In the genomic region with DNA sequence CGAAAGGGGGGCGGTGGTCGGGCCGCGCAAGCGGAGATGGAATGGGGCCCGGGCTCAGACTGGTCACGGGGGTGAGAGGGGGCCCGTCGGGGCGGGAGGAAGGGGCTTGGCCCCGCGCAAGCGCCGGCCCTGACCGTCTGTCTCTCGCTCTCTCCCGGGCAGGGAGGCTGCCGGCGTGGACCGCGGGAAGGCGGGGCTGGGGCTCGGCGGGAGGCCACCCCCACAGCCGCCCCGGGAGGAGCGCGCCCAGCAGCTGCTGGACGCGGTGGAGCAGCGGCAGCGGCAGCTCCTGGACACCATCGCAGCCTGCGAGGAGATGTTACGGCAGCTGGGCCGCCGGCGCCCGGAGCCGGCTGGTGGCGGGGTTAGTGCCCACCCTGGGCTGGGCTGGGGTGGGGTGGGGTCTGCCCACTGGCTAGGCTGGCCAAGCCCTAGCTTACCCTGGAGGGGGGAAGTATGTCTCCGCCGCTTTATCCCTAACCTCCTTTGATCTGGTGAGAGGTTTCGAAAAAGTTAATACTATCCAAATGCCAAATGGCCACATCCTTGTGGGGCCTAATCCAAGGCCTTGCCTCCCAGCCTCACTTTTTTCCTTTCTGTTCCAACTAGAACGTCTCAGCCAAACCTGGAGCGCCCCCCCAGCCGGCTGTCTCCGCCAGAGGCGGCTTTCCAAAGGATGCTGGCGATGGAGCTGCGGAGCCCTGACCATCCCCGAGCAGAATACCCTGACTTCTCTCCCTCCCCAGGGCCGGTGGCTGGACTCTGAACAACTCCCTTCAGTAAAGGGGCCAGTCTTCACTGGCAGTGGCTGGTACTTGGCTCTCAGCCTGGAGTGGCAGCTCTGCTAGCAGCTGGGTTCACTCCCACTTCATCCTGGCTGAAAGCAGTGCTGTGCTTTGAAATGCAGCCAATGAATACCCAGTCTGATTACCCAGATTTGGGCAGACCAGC, we compare ENCODE assay signal across 8 cellular contexts. TPM values are rescaled to one million over a fixed set of nuclear protein-coding genes. Genes with fewer than 3 reads are reported as not detected.
DNase-seq lines count a peak whose midpoint lies in the region; ATAC-seq and TF ChIP-seq lines count a peak whose summit lies in the region.

No MANE protein-coding gene starts in this region.

- H3K36me3 ChIP-seq in endodermal cell (ENCODE audit: control insufficient read depth, insufficient read depth, low read length) (peaks cover 46% of the 10 kb centered on the region), stomach smooth muscle (ENCODE audit: control insufficient read depth in 2 of 2, insufficient read depth in 2 of 2, low read length in 2 of 2) (peaks cover 23 to 26% of the 10 kb centered on the region in 2 donors)

- H3K4me3 ChIP-seq in AG09309 (ENCODE audit: control insufficient read depth, low read depth, low read length) (peak overlapping the region; percentile 78), GM12875 (ENCODE audit: low read depth, low read length) (peak overlapping the region; percentile 84), WI38 (ENCODE audit: low read depth, low read length) (peak overlapping the region; percentile 85), endodermal cell (ENCODE audit: low read length) (peak overlapping the region; percentile 85), stomach smooth muscle (ENCODE audit: low read length in 2 of 2) (peak overlapping the region; percentile 77 to 94)

- H3K9me3 ChIP-seq in endodermal cell (ENCODE audit: control insufficient read depth, low read length), result no peaks in the 10 kb centered on the region
- no peaks in the 10 kb centered on the region for H3K9me3 ChIP-seq in stomach smooth muscle (ENCODE audit: control insufficient read depth in 2 of 2, low read length in 2 of 2)

- no peak for TF ChIP-seq CTCF in AG09309 (IDR thresholded peaks at IDR 0.05; ENCODE audit: control insufficient read depth, insufficient read depth, low read depth, low read length, missing control alignments)
- no peak for TF ChIP-seq CTCF in GM12875 (IDR thresholded peaks at IDR 0.05; ENCODE audit: borderline replicate concordance, insufficient read depth, low read depth, low read length)
- TF ChIP-seq CTCF in WI38 (IDR thresholded peaks at IDR 0.05; ENCODE audit: low read depth, low read length), result no peak
- no peak for TF ChIP-seq CTCF in endodermal cell (conservative IDR thresholded peaks at IDR 0.05)

- peak; percentile 44 for ATAC-seq in HG02798 (IDR thresholded peaks at IDR 0.05; ENCODE audit: poor library complexity, unreplicated experiment)

- H3K27ac ChIP-seq in endodermal cell (ENCODE audit: low read depth, low read length), result peak overlapping the region; percentile 68
- peak overlapping the region; percentile 91 for H3K27ac ChIP-seq in stomach smooth muscle (ENCODE audit: low read length)

- peak overlapping the region; percentile 91 for H3K27ac Mint-ChIP-seq in endodermal cell

- H3K9me3 Mint-ChIP-seq in endodermal cell, result no peaks in the 10 kb centered on the region

- H3K9ac ChIP-seq in endodermal cell (ENCODE audit: extremely low read depth, low read length, poor library complexity, severe bottlenecking), result peak overlapping the region; percentile 61
- H3K9ac ChIP-seq in stomach smooth muscle (ENCODE audit: low read length in 2 of 2), result peak overlapping the region; percentile 76 to 91

- H3K27me3 Mint-ChIP-seq in endodermal cell (ENCODE audit: insufficient read depth), result no peaks in the 10 kb centered on the region

- H3K27me3 ChIP-seq in endodermal cell (ENCODE audit: control insufficient read depth, insufficient read depth, low read length, poor library complexity, severe bottlenecking) (no peaks in the 10 kb centered on the region), stomach smooth muscle (ENCODE audit: control insufficient read depth in 1 of 2, insufficient read depth in 2 of 2, low read length in 2 of 2) (no peaks in the 10 kb centered on the region)

- peaks cover 16% of the 10 kb centered on the region for H3K4me1 Mint-ChIP-seq in endodermal cell

- 0 to 2% methylated on average over 9 to 54 of the region's 54 CpGs for WGBS in endodermal cell (ENCODE audit: insufficient coverage in 1 of 2, insufficient read length in 1 of 2), 2 experiments

- peaks cover 5% of the 10 kb centered on the region for H3K4me1 ChIP-seq in endodermal cell (ENCODE audit: control insufficient read depth, insufficient read depth, low read length)
- H3K4me1 ChIP-seq in stomach smooth muscle (ENCODE audit: control insufficient read depth, insufficient read depth, low read length), result peaks cover 26% of the 10 kb centered on the region

- DNase-seq in AG09309 (ENCODE audit: low read depth), result no peak
- peak; percentile 9 for DNase-seq in NCI-H1417 treated with DMSO at 0.1 percent for 48 hours (lab: John Stamatoyannopoulos, UW)
- DNase-seq in endodermal cell, result peak; percentile 74
- peak; percentile 97 for DNase-seq in medulla oblongata (ENCODE audit: extremely low spot score)

- peak overlapping the region; percentile 80 for H3K4me3 Mint-ChIP-seq in endodermal cell

- peaks cover 44% of the 10 kb centered on the region for H3K36me3 Mint-ChIP-seq in endodermal cell (ENCODE audit: low read depth)

RNA-seq across cellular contexts. Expression of a gene that starts 0.6 kb away (rescaled TPM):
- total RNA-seq in endodermal cell, result 10 to 100 TPM; 21.0 to 21.1 TPM
- polyA plus RNA-seq in endodermal cell (2013, experiment 1 of 2), result 18.1 TPM
- polyA plus RNA-seq in endodermal cell (2013, experiment 2 of 2), result 17.8 TPM

RNA-seq across cellular contexts. Expression of a gene that starts 1.1 kb away (rescaled TPM):
- 10 to 100 TPM; 57.3 to 60.8 TPM for total RNA-seq in endodermal cell
- 44.1 TPM for polyA plus RNA-seq in endodermal cell (2013, experiment 1 of 2)
- polyA plus RNA-seq in endodermal cell (2013, experiment 2 of 2), result 40.7 TPM

RNA-seq across cellular contexts. Expression of a gene that starts 15.0 kb away (rescaled TPM):
- 1 to 10 TPM; 7.0 to 9.6 TPM for total RNA-seq in endodermal cell
- polyA plus RNA-seq in endodermal cell (2013, experiment 1 of 2), result 5.9 TPM
- polyA plus RNA-seq in endodermal cell (2013, experiment 2 of 2), result 5.0 TPM

RNA-seq across cellular contexts. Expression of a gene that starts 43.7 kb away (rescaled TPM):
- total RNA-seq in endodermal cell, result under 1 TPM in 1 of 2 donors, not detected in 1; 0.42 TPM
- polyA plus RNA-seq in endodermal cell (2013, experiment 1 of 2), result 0.57 TPM
- polyA plus RNA-seq in endodermal cell (2013, experiment 2 of 2), result 0.54 TPM

RNA-seq across cellular contexts. Expression of a gene that starts 50.7 kb away (rescaled TPM):
- 10 to 100 TPM; 16.6 to 17.1 TPM for total RNA-seq in endodermal cell
- polyA plus RNA-seq in endodermal cell (2013, experiment 1 of 2), result 5.7 TPM
- polyA plus RNA-seq in endodermal cell (2013, experiment 2 of 2), result 5.3 TPM
